Comparison of ENCODE assay signal across 8 cellular contexts in the genomic region with DNA sequence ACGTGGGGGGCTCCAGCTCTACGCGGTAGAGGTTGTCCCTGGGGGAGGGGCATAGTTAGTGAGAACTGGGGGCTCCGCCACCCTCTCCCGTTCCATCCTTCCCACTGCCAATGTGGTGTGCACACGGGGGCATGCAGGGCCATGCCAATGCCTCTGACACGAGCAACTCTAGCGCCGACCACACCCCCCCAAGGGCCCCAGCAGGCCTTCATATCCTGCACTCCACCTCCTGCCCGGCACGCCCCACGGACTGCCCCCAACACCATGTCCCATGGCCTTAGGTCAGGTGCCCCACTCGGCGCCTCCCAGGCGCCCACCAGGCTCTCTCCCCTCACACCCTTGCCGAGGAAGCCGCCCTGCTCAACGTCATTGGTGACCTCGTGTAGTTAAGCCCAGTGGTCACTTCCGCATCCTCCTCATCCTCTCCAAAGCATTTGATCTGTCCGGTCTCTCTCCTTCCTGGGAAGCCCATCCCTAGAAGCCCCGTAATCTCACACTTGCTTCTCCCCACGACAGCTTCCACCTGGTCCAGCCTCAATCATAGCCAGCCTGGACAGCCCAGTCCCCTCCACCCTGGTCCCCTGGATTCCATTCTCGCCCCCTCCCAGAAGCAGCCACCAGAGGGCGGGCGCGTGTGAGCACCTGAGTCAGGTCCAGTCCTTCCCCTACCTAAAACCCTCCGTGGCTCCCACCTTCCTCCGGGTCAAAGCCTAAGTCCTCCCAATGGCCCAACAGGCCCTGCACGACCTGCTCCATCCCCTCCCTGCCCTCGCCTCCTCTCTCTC. TPM values are rescaled to one million over a fixed set of nuclear protein-coding genes. Genes with fewer than 3 reads are reported as not detected.
DNase-seq lines count a peak whose midpoint lies in the region; ATAC-seq and TF ChIP-seq lines count a peak whose summit lies in the region.
"Had no signal": no experiment of that assay in that cellular context is flagged by ENCODE, and none has a peak within 500 bp of the region (broad histone marks: within the 10 kb centered on the region; RNA-seq: fewer than 3 reads in every experiment).

No MANE protein-coding gene starts in this region.

- H3K4me3 Mint-ChIP-seq in activated naive CD4-positive, alpha-beta T cell treated with anti-CD3 and anti-CD28 coated beads, Interleukin-2, amount 10 ng/mL, durations not matched to agents 7 days and 5 days: no peak overlapping the region
- H3K4me3 Mint-ChIP-seq: immature natural killer cell had no signal

- H3K27me3 Mint-ChIP-seq in activated naive CD4-positive, alpha-beta T cell treated with anti-CD3 and anti-CD28 coated beads, Interleukin-2, amount 10 ng/mL, durations not matched to agents 7 days and 5 days: peaks cover 13% of the 10 kb centered on the region

- no peak overlapping the region for H3K27ac ChIP-seq in HUES6 (ENCODE audit: low read depth, low read length)
- no peak overlapping the region for H3K27ac ChIP-seq in liver (ENCODE audit: low read depth in 1 of 2, low read length in 2 of 2)

- H3K9me3 ChIP-seq in HUES6 (ENCODE audit: control insufficient read depth, insufficient read depth, low read depth, low read length): no peaks in the 10 kb centered on the region
- no peaks in the 10 kb centered on the region for H3K9me3 ChIP-seq in liver (ENCODE audit: control insufficient read depth in 4 of 4, low read length in 3 of 4)

- H3K27me3 ChIP-seq in HUES6 (ENCODE audit: control insufficient read depth, insufficient read depth, low read length): no peaks in the 10 kb centered on the region; the same call in 1 of the 2 replicates
- H3K27me3 ChIP-seq in liver (ENCODE audit: control insufficient read depth in 4 of 4, insufficient read depth in 4 of 4, low read length in 3 of 4): no peaks in the 10 kb centered on the region

- no peak for TF ChIP-seq RAD21 in liver (IDR thresholded peaks at IDR 0.05)

- H3K27ac Mint-ChIP-seq in activated naive CD4-positive, alpha-beta T cell treated with anti-CD3 and anti-CD28 coated beads, Interleukin-2, amount 10 ng/mL, durations not matched to agents 7 days and 5 days: no peak overlapping the region
- H3K27ac Mint-ChIP-seq: immature natural killer cell had no signal

- peak overlapping the region; percentile 40; the same call in 1 of the 2 replicates for H3K4me3 ChIP-seq in HUES6 (ENCODE audit: low read depth, low read length)
- no peak overlapping the region for H3K4me3 ChIP-seq in liver (ENCODE audit: low read depth in 1 of 3, low read length in 3 of 3)

- H3K4me1 ChIP-seq in HUES6 (ENCODE audit: control insufficient read depth, insufficient read depth, low read length): peaks cover 2% of the 10 kb centered on the region; the same call in 1 of the 2 replicates
- H3K4me1 ChIP-seq in liver (ENCODE audit: control insufficient read depth in 4 of 4, insufficient read depth in 4 of 4, low read length in 3 of 4): peaks cover 0 to 7% (median 3%) of the 10 kb centered on the region in 4 donors

- H3K9me3 Mint-ChIP-seq in activated naive CD4-positive, alpha-beta T cell treated with anti-CD3 and anti-CD28 coated beads, Interleukin-2, amount 10 ng/mL, durations not matched to agents 7 days and 5 days: peaks cover 1% of the 10 kb centered on the region
- H3K9me3 Mint-ChIP-seq: immature natural killer cell had no signal

- CTCF ChIA-PET in GM10248 (lab: Yijun Ruan, JAX): interaction anchor here (1.1 to 2.3 kb wide), 5 partner anchors 10 to 79 kb away, joined by 3 to 11 read pairs (median 7); no protein-coding TSS in a partner anchor
- CTCF ChIA-PET in activated naive CD4-positive, alpha-beta T cell treated with anti-CD3 and anti-CD28 coated beads, Interleukin-2, amount 10 ng/mL, durations not matched to agents 7 days and 5 days (lab: Charles Lee): interaction anchor here (1.3 kb wide), 1 partner anchor 79 kb away, joined by 6 read pairs; no protein-coding TSS in a partner anchor

- TF ChIP-seq CTCF in GM10248 (IDR thresholded peaks at IDR 0.05; ENCODE audit: control extremely low read depth, extremely low read depth, low read depth, missing control alignments): peak; percentile 45
- peak; percentile 11 for TF ChIP-seq CTCF in liver (IDR thresholded peaks at IDR 0.05; ENCODE audit: low read depth, low read length, missing input control)

- no peaks in the 10 kb centered on the region for H3K36me3 Mint-ChIP-seq in activated naive CD4-positive, alpha-beta T cell treated with anti-CD3 and anti-CD28 coated beads, Interleukin-2, amount 10 ng/mL, durations not matched to agents 7 days and 5 days
- H3K36me3 Mint-ChIP-seq: immature natural killer cell had no signal

- no peak overlapping the region for H3K9ac ChIP-seq in HUES6 (ENCODE audit: low read length)
- no peak overlapping the region for H3K9ac ChIP-seq in liver (ENCODE audit: low read depth in 1 of 2, low read length in 2 of 2)

- WGBS in liver: 72% methylated on average over 31 of the region's 31 CpGs

- peaks cover 4% of the 10 kb centered on the region for H3K4me1 Mint-ChIP-seq in activated naive CD4-positive, alpha-beta T cell treated with anti-CD3 and anti-CD28 coated beads, Interleukin-2, amount 10 ng/mL, durations not matched to agents 7 days and 5 days
- H3K4me1 Mint-ChIP-seq: immature natural killer cell had no signal

- no peak for ATAC-seq in GM19455 (IDR thresholded peaks at IDR 0.05; ENCODE audit: unreplicated experiment)

- H3K36me3 ChIP-seq in HUES6 (ENCODE audit: control insufficient read depth, insufficient read depth, low read length): peaks cover 29% of the 10 kb centered on the region
- no peaks in the 10 kb centered on the region for H3K36me3 ChIP-seq in liver (ENCODE audit: control insufficient read depth in 4 of 4, insufficient read depth in 3 of 4, low read depth in 1 of 4, low read length in 3 of 4)

- DNase-seq in GM10248 (ENCODE audit: extremely low spot score) (no peak), UCSD-AML1 (lab: John Stamatoyannopoulos, UW; ENCODE audit: unreplicated experiment) (no peak)
- DNase-seq in activated naive CD4-positive, alpha-beta T cell treated with anti-CD3 and anti-CD28 coated beads, Interleukin-2, amount 10 ng/mL, durations not matched to agents 7 days and 5 days: peak; percentile 29
- DNase-seq in activated effector memory CD4-positive, alpha-beta T cell treated with Interleukin-2 at 50 U/mL for 16 hours: no peak

- POLR2A ChIA-PET in GM10248 (lab: Yijun Ruan, JAX): no interaction called here

TF ChIP-seq in liver, 16 proteins besides CTCF, POLR2A, EP300 and RAD21 (continues in another document):
- TF ChIP-seq, protein P1, sequence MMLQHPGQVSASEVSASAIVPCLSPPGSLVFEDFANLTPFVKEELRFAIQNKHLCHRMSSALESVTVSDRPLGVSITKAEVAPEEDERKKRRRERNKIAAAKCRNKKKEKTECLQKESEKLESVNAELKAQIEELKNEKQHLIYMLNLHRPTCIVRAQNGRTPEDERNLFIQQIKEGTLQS (IDR thresholded peaks at IDR 0.05): no peak
- TF ChIP-seq TAF1 (conservative IDR thresholded peaks at IDR 0.05) (no peak), HNF4G (IDR thresholded peaks at IDR 0.05) (no peak), GABPA (IDR thresholded peaks at IDR 0.05 in 1 of 2, conservative IDR thresholded peaks at IDR 0.05 in 1 of 2) (no peak), FOXA1 (IDR thresholded peaks at IDR 0.05) (no peak), NR2F2 (IDR thresholded peaks at IDR 0.05) (no peak), YY1 (IDR thresholded peaks at IDR 0.05) (no peak), JUND (IDR thresholded peaks at IDR 0.05) (no peak), RXRA (IDR thresholded peaks at IDR 0.05) (no peak), EGR1 (IDR thresholded peaks at IDR 0.05; ENCODE audit: low read depth in 2 of 2) (no peak), SP1 (IDR thresholded peaks at IDR 0.05) (no peak), HNF4A (conservative IDR thresholded peaks at IDR 0.05) (no peak), FOXA2 (IDR thresholded peaks at IDR 0.05) (no peak)
- TF ChIP-seq, protein P2, sequence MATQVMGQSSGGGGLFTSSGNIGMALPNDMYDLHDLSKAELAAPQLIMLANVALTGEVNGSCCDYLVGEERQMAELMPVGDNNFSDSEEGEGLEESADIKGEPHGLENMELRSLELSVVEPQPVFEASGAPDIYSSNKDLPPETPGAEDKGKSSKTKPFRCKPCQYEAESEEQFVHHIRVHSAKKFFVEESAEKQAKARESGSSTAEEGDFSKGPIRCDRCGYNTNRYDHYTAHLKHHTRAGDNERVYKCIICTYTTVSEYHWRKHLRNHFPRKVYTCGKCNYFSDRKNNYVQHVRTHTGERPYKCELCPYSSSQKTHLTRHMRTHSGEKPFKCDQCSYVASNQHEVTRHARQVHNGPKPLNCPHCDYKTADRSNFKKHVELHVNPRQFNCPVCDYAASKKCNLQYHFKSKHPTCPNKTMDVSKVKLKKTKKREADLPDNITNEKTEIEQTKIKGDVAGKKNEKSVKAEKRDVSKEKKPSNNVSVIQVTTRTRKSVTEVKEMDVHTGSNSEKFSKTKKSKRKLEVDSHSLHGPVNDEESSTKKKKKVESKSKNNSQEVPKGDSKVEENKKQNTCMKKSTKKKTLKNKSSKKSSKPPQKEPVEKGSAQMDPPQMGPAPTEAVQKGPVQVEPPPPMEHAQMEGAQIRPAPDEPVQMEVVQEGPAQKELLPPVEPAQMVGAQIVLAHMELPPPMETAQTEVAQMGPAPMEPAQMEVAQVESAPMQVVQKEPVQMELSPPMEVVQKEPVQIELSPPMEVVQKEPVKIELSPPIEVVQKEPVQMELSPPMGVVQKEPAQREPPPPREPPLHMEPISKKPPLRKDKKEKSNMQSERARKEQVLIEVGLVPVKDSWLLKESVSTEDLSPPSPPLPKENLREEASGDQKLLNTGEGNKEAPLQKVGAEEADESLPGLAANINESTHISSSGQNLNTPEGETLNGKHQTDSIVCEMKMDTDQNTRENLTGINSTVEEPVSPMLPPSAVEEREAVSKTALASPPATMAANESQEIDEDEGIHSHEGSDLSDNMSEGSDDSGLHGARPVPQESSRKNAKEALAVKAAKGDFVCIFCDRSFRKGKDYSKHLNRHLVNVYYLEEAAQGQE (IDR thresholded peaks at IDR 0.05): no peak
- TF ChIP-seq, protein P3, sequence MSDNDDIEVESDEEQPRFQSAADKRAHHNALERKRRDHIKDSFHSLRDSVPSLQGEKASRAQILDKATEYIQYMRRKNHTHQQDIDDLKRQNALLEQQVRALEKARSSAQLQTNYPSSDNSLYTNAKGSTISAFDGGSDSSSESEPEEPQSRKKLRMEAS (IDR thresholded peaks at IDR 0.05): no peak

RNA-seq across cellular contexts. Expression of a gene that starts 2.1 kb away (rescaled TPM):
- 1 to 10 TPM; 2.8 to 3.1 TPM for total RNA-seq in liver
- polyA plus RNA-seq in liver: 1 to 10 TPM in 1 of 2 donors, under 1 TPM in 1; 0.58 to 3.2 TPM
- polyA plus RNA-seq: immature natural killer cell had no signal

RNA-seq across cellular contexts. Expression of a gene that starts 17.5 kb away (rescaled TPM):
- total RNA-seq in liver: 100 to 1,000 TPM in 1 of 2 donors, 10 to 100 TPM in 1; 57.8 to 581 TPM
- polyA plus RNA-seq in liver: 1,000 to 10,000 TPM in 1 of 2 donors, 100 to 1,000 TPM in 1; 741 to 1,122 TPM
- polyA plus RNA-seq: immature natural killer cell had no signal

RNA-seq across cellular contexts. Expression of a gene that starts 22.4 kb away (rescaled TPM):
- 10 to 100 TPM; 13.3 to 83.8 TPM for total RNA-seq in liver
- polyA plus RNA-seq in liver: 10 to 100 TPM; 51.8 to 61.5 TPM
- polyA plus RNA-seq: immature natural killer cell had no signal

RNA-seq across cellular contexts. Expression of a gene that starts 39.1 kb away (rescaled TPM):
- total RNA-seq in liver: 10 to 100 TPM in 1 of 2 donors, 1 to 10 TPM in 1; 3.1 to 49.1 TPM
- 10 to 100 TPM in 1 of 2 donors, 1 to 10 TPM in 1; 5.0 to 14.1 TPM for polyA plus RNA-seq in liver
